ENCODE assay signal across 10 cellular contexts in genomic region chr20:50415031-50415515, GRCh38.
A peak's percentile ranks its signal among the peaks of the same experiment; 100 is the strongest.
DNase-seq lines count a peak whose midpoint lies in the region; ATAC-seq, FAIRE-seq and TF ChIP-seq lines count a peak whose summit lies in the region.
"Had no signal": no experiment of that assay in that cellular context is flagged by ENCODE, and none has a peak within 500 bp of the region (broad histone marks: within the 10 kb centered on the region; RNA-seq: fewer than 3 reads in every experiment).

No MANE protein-coding gene starts in this region.

- H3K4me2 ChIP-seq in A549, result peak overlapping the region; percentile 81
- no peak overlapping the region for H3K4me2 ChIP-seq in trophoblast cell (ENCODE audit: low read length)

- H3K36me3 ChIP-seq in left ventricle myocardium inferior, result no peaks in the 10 kb centered on the region
- no peaks in the 10 kb centered on the region for H3K36me3 ChIP-seq in trophoblast cell (ENCODE audit: control insufficient read depth in 1 of 2, insufficient read depth in 2 of 2, low read length in 2 of 2)

- H2BK5ac ChIP-seq in trophoblast cell (ENCODE audit: low read depth, low read length, poor library complexity), result no peak overlapping the region

- no peaks in the 10 kb centered on the region; the same call in none of the 2 replicates for H3K27me3 Mint-ChIP-seq in WTC11 (ENCODE audit: low read depth)
- peaks cover 41 to 51% of the 10 kb centered on the region in 2 donors for H3K27me3 Mint-ChIP-seq in stimulated activated naive B cell treated with anti-CD40 and anti-IgM and Interleukin-4, amounts not matched to agents 10 μg/mL and 1 μg/mL and 100 μg/mL, for 72 hours

- intact Hi-C loops in left ventricle myocardium inferior (cut with micrococcal nuclease), result no loop called here

- H2BK120ac ChIP-seq in trophoblast cell (ENCODE audit: insufficient read depth, low read length, poor library complexity), result peak overlapping the region; percentile 15

- CTCF ChIA-PET in A549 (lab: Yijun Ruan, JAX) (interaction anchor here (1.2 to 1.4 kb wide), 2 partner anchors 48 to 236 kb away, joined by 3 to 4 read pairs; no protein-coding TSS in a partner anchor), WTC11 (lab: Charles Lee) (interaction anchor here (1.2 kb wide), 1 partner anchor 10 kb away, joined by 3 read pairs; no protein-coding TSS in a partner anchor)

- peak overlapping the region; percentile 1 for H2BK12ac ChIP-seq in trophoblast cell (ENCODE audit: low read length)

- peaks cover 36% of the 10 kb centered on the region for H3K4me1 Mint-ChIP-seq in WTC11
- H3K4me1 Mint-ChIP-seq in stimulated activated naive B cell treated with anti-CD40 and anti-IgM and Interleukin-4, amounts not matched to agents 10 μg/mL and 1 μg/mL and 100 μg/mL, for 72 hours, result peaks cover 0 to 2% of the 10 kb centered on the region in 2 donors
- H3K4me1 Mint-ChIP-seq: activated B cell treated with CpG ODN at 0.5 μM for 24 hours had no signal

- no peak for TF ChIP-seq EP300 in A549 (IDR thresholded peaks at IDR 0.05)

- H3K79me2 ChIP-seq in trophoblast cell (ENCODE audit: control insufficient read depth, insufficient read depth, low read length, poor library complexity), result no peaks in the 10 kb centered on the region

- no peak overlapping the region for H4K12ac ChIP-seq in trophoblast cell (ENCODE audit: low read depth, low read length)

- POLR2A ChIA-PET in A549 (lab: Yijun Ruan, JAX) (no interaction called here), WTC11 (lab: Charles Lee) (no interaction called here)

- H3K4ac ChIP-seq in trophoblast cell (ENCODE audit: low read depth, low read length), result no peak overlapping the region

- H3K4me1 ChIP-seq in A549, result peaks cover 24% of the 10 kb centered on the region
- H3K4me1 ChIP-seq in left ventricle myocardium inferior, result peaks cover 40% of the 10 kb centered on the region
- peaks cover 12 to 16% of the 10 kb centered on the region in 2 experiments for H3K4me1 ChIP-seq in trophoblast cell (ENCODE audit: control insufficient read depth in 1 of 2, insufficient read depth in 2 of 2, low read length in 2 of 2)

- no peak overlapping the region for H3K4me3 Mint-ChIP-seq in WTC11
- no peak overlapping the region for H3K4me3 Mint-ChIP-seq in stimulated activated naive B cell treated with anti-CD40 and anti-IgM and Interleukin-4, amounts not matched to agents 10 μg/mL and 1 μg/mL and 100 μg/mL, for 72 hours
- H3K4me3 Mint-ChIP-seq: activated B cell treated with CpG ODN at 0.5 μM for 24 hours had no signal

- FAIRE-seq in A549 (lab: Jason Lieb, UNC), result no peak

- peaks cover 6% of the 10 kb centered on the region for H3K79me1 ChIP-seq in trophoblast cell (ENCODE audit: low read length)

- H3K27me3 ChIP-seq in left ventricle myocardium inferior (ENCODE audit: low read depth) (no peaks in the 10 kb centered on the region), trophoblast cell (ENCODE audit: insufficient read depth, low read length) (no peaks in the 10 kb centered on the region)

- no peak for TF ChIP-seq CTCF in A549 (IDR thresholded peaks at IDR 0.05)
- TF ChIP-seq CTCF in WTC11 (IDR thresholded peaks at IDR 0.05), result no peak
- no peak for TF ChIP-seq CTCF in left ventricle myocardium inferior (IDR thresholded peaks at IDR 0.05; ENCODE audit: borderline replicate concordance)

- no peak overlapping the region for H3K14ac ChIP-seq in trophoblast cell (ENCODE audit: low read length)

- 40% methylated on average over 5 of the region's 5 CpGs for WGBS in A549 (ENCODE audit: missing lambda C conversion rate)
- WGBS in trophoblast cell (ENCODE audit: extremely low coverage, insufficient coverage, insufficient read length), result no CpG with 5 or more reads among the region's 5 CpGs

- H3K27ac Mint-ChIP-seq in WTC11, result no peak overlapping the region; the same call in 1 of the 2 replicates
- H3K27ac Mint-ChIP-seq in stimulated activated naive B cell treated with anti-CD40 and anti-IgM and Interleukin-4, amounts not matched to agents 10 μg/mL and 1 μg/mL and 100 μg/mL, for 72 hours, result no peak overlapping the region
- H3K27ac Mint-ChIP-seq: activated B cell treated with CpG ODN at 0.5 μM for 24 hours had no signal

- H3K4me3 ChIP-seq in A549 (no peak overlapping the region), left ventricle myocardium inferior (no peak overlapping the region), trophoblast cell (ENCODE audit: low read depth, low read length) (no peak overlapping the region)

- peak; percentile 51; a peak in 4 of 6 replicates for ATAC-seq in A549
- no peak for ATAC-seq in WTC11
- no peak for ATAC-seq in stimulated activated naive B cell treated with anti-CD40 and anti-IgM and Interleukin-4, amounts not matched to agents 10 μg/mL and 1 μg/mL and 100 μg/mL, for 72 hours (replicated peaks)
- no peak for ATAC-seq in GM19328 (IDR thresholded peaks at IDR 0.05; ENCODE audit: unreplicated experiment)

- no peak overlapping the region for H4K8ac ChIP-seq in trophoblast cell (ENCODE audit: low read depth, low read length)

- H3K9me3 Mint-ChIP-seq in WTC11, result peaks cover 14% of the 10 kb centered on the region
- H3K9me3 Mint-ChIP-seq in stimulated activated naive B cell treated with anti-CD40 and anti-IgM and Interleukin-4, amounts not matched to agents 10 μg/mL and 1 μg/mL and 100 μg/mL, for 72 hours, result peaks cover 5 to 8% of the 10 kb centered on the region in 2 donors

- peaks cover 12% of the 10 kb centered on the region for H3K36me3 Mint-ChIP-seq in WTC11
- no peaks in the 10 kb centered on the region for H3K36me3 Mint-ChIP-seq in stimulated activated naive B cell treated with anti-CD40 and anti-IgM and Interleukin-4, amounts not matched to agents 10 μg/mL and 1 μg/mL and 100 μg/mL, for 72 hours

- no peak for TF ChIP-seq POLR2A in A549 (IDR thresholded peaks at IDR 0.05; ENCODE audit: low read length)

- no peak overlapping the region for H3K18ac ChIP-seq in trophoblast cell (ENCODE audit: low read length)

- no peak overlapping the region for H3K9ac ChIP-seq in trophoblast cell (ENCODE audit: low read length)

- TF ChIP-seq RAD21 in A549 (conservative IDR thresholded peaks at IDR 0.05 in 1 of 2, IDR thresholded peaks at IDR 0.05 in 1 of 2), result no peak

- peak overlapping the region; percentile 32 for H2AFZ ChIP-seq in trophoblast cell (ENCODE audit: insufficient read depth, low read length, poor library complexity)

- DNase-seq in A549 (ENCODE audit: low read depth in 1 of 2, low spot score in 1 of 2) (no peak), WTC11 (ENCODE audit: low spot score) (no peak), left ventricle myocardium inferior (no peak), trophoblast cell (peak; percentile 57 to 89), HCEC 1CT (no peak), NCI-H524 (lab: John Stamatoyannopoulos, UW) (no peak)
- DNase-seq in stimulated activated naive B cell treated with anti-CD40 and anti-IgM and Interleukin-4, amounts not matched to agents 10 μg/mL and 1 μg/mL and 100 μg/mL, for 72 hours, result no peak
- DNase-seq: activated B cell treated with CpG ODN at 0.5 μM for 24 hours; activated effector memory CD4-positive, alpha-beta T cell treated with Interleukin-2 at 50 U/mL for 16 hours had no signal

- no peak overlapping the region for H2AK5ac ChIP-seq in trophoblast cell (ENCODE audit: low read length)

- H3K27ac ChIP-seq in A549 (peak overlapping the region; percentile 93 to 95), left ventricle myocardium inferior (replicated peaks) (peak overlapping the region; percentile 98), trophoblast cell (ENCODE audit: low read depth, low read length) (no peak overlapping the region)

- H4K91ac ChIP-seq in trophoblast cell (ENCODE audit: low read depth, low read length), result peak overlapping the region; percentile 29

- H3K9me3 ChIP-seq in A549, result peaks cover 22% of the 10 kb centered on the region
- H3K9me3 ChIP-seq in left ventricle myocardium inferior (replicated peaks), result peaks cover 18% of the 10 kb centered on the region
- peaks cover 3% of the 10 kb centered on the region for H3K9me3 ChIP-seq in trophoblast cell (ENCODE audit: insufficient read depth, low read depth, low read length)

- no peak overlapping the region for H3K23ac ChIP-seq in trophoblast cell (ENCODE audit: low read length)

TF ChIP-seq in A549, 52 proteins besides CTCF, POLR2A, EP300 and RAD21:
- TF ChIP-seq MAFK (IDR thresholded peaks at IDR 0.05; ENCODE audit: partially characterized antibody) (no peak), BCL3 (IDR thresholded peaks at IDR 0.05) (no peak), CBX2 (IDR thresholded peaks at IDR 0.05; ENCODE audit: borderline replicate concordance, low read depth) (no peak), KDM1A (IDR thresholded peaks at IDR 0.05; ENCODE audit: low read depth) (no peak)
TF ChIP-seq in A549: peak in this region for 0.

TF ChIP-seq in WTC11, 78 proteins besides CTCF, POLR2A, EP300 and RAD21:
- TF ChIP-seq HMGXB4 (CRISPR knock-in tag; IDR thresholded peaks at IDR 0.05), result no peak
- TF ChIP-seq ZBTB43 (CRISPR knock-in tag; IDR thresholded peaks at IDR 0.05), result 0 out of 2 replicates have a peak, but pooled peaks have one; percentile 29

Comparison
In these comparisons a context has a peak if more than half of its experiments do, and no peak if none do; other contexts are left out.
1. ATAC-seq: peak in A549 (2 of 2); none in WTC11 (single experiment), stimulated activated naive B cell treated with anti-CD40 and anti-IgM and Interleukin-4, amounts not matched to agents 10 μg/mL and 1 μg/mL and 100 μg/mL, for 72 hours (0 of 2) and GM19328 (single experiment).
2. DNase-seq: peak in trophoblast cell (2 of 2); none in A549 (0 of 2), WTC11 (single experiment), left ventricle myocardium inferior (single experiment), stimulated activated naive B cell treated with anti-CD40 and anti-IgM and Interleukin-4, amounts not matched to agents 10 μg/mL and 1 μg/mL and 100 μg/mL, for 72 hours (single experiment), HCEC 1CT (single experiment) and NCI-H524 (0 of 2).